Comparison of ENCODE assay signal across 13 cellular contexts in the genomic region with DNA sequence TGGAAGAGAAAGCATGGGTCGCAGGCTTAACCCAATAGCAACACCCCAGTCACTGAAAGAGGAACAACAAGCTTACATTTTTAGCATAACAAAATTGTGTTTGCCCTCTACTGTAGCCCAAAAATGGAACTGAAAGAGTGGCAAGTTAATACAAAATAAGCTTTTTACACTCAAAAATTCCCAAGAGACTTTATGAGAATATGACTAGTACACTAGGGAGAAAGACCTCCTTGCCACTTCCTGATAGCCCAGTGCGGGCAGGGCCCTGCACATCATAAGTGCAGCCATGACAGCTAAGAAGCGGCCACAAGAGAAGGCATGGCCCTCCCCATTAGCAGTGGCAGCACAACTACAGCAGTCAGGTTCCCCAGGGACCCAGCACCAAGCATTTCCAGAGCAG.
DNase-seq lines count a peak whose midpoint lies in the region; ATAC-seq and TF ChIP-seq lines count a peak whose summit lies in the region.
"Had no signal": no experiment of that assay in that cellular context is flagged by ENCODE, and none has a peak within 500 bp of the region (broad histone marks: within the 10 kb centered on the region; RNA-seq: fewer than 3 reads in every experiment).

No MANE protein-coding gene starts in this region.

- no peak overlapping the region for H3K4me3 ChIP-seq in heart left ventricle

- no peak overlapping the region for H3K27ac Mint-ChIP-seq in stimulated activated naive CD8-positive, alpha-beta T cell treated with anti-CD3 and anti-CD28 coated beads, Interleukin-15, amount 100 ng/mL, for 72 hours
- H3K27ac Mint-ChIP-seq: activated T-helper 1 cell treated with anti-CD3 and anti-CD28 coated beads, Interleukin-12 subunit alpha, Interleukin-12 subunit beta, Interleukin-2, Interleukin-4 antibody, amounts not matched to agents 30 ng/mL and 10 ng/mL and 1 ng/mL, durations not matched to agents 14 hours and 24 hours and 36 hours; naive thymus-derived CD8-positive, alpha-beta T cell had no signal

- intact Hi-C loops in posterior vena cava (cut with DNase I) (no loop called here), heart left ventricle (cut with DNase I) (no loop called here)

- peaks cover 0 to 8% (median 0%) of the 10 kb centered on the region in 12 donors for H3K9me3 ChIP-seq in heart left ventricle

- peaks cover 0 to 5% (median 0%) of the 10 kb centered on the region in 9 donors for H3K36me3 ChIP-seq in heart left ventricle

- TF ChIP-seq POLR2A in heart left ventricle (IDR thresholded peaks at IDR 0.05): no peak

- no peaks in the 10 kb centered on the region for H3K27me3 Mint-ChIP-seq in stimulated activated naive CD8-positive, alpha-beta T cell treated with anti-CD3 and anti-CD28 coated beads, Interleukin-15, amount 100 ng/mL, for 72 hours

- peaks cover 15 to 20% of the 10 kb centered on the region in 2 donors for H3K9me3 Mint-ChIP-seq in stimulated activated naive CD8-positive, alpha-beta T cell treated with anti-CD3 and anti-CD28 coated beads, Interleukin-15, amount 100 ng/mL, for 72 hours

- WGBS in heart left ventricle, 4 donors: 73 to 91% (median 86%) methylated on average over 3 of the region's 3 CpGs

- no peaks in the 10 kb centered on the region for H3K27me3 ChIP-seq in heart left ventricle

- ATAC-seq in GM19023 (IDR thresholded peaks at IDR 0.05; ENCODE audit: unreplicated experiment) (peak; percentile 87), GM21737 (IDR thresholded peaks at IDR 0.05; ENCODE audit: unreplicated experiment) (peak; percentile 99), HG03159 (IDR thresholded peaks at IDR 0.05; ENCODE audit: unreplicated experiment) (peak; percentile 87), heart left ventricle (no peak)
- ATAC-seq in stimulated activated naive CD8-positive, alpha-beta T cell treated with anti-CD3 and anti-CD28 coated beads, Interleukin-15, amount 100 ng/mL, for 72 hours: no peak
- ATAC-seq: naive thymus-derived CD8-positive, alpha-beta T cell had no signal

- no peak overlapping the region for H3K4me3 Mint-ChIP-seq in stimulated activated naive CD8-positive, alpha-beta T cell treated with anti-CD3 and anti-CD28 coated beads, Interleukin-15, amount 100 ng/mL, for 72 hours
- H3K4me3 Mint-ChIP-seq: activated T-helper 1 cell treated with anti-CD3 and anti-CD28 coated beads, Interleukin-12 subunit alpha, Interleukin-12 subunit beta, Interleukin-2, Interleukin-4 antibody, amounts not matched to agents 30 ng/mL and 10 ng/mL and 1 ng/mL, durations not matched to agents 14 hours and 24 hours and 36 hours; naive thymus-derived CD8-positive, alpha-beta T cell had no signal

- no peak for TF ChIP-seq CTCF in heart left ventricle (IDR thresholded peaks at IDR 0.05)

- DNase-seq in posterior vena cava (ENCODE audit: low spot score) (peak; percentile 42), heart left ventricle (no peak), NOMO-1 (lab: John Stamatoyannopoulos, UW; ENCODE audit: unreplicated experiment in 2 of 2) (no peak), cerebellar nuclear complex (lab: John Stamatoyannopoulos, UW) (no peak)
- no peak for DNase-seq in stimulated activated naive CD8-positive, alpha-beta T cell treated with anti-CD3 and anti-CD28 coated beads, Interleukin-15, amount 100 ng/mL, for 72 hours
- DNase-seq: IMR-90; naive thymus-derived CD8-positive, alpha-beta T cell; stimulated activated CD8-positive, alpha-beta memory T cell treated with anti-CD3 and anti-CD28 coated beads, Interleukin-4, amount 100 ng/mL, for 48 hours had no signal

- no peaks in the 10 kb centered on the region for H3K4me1 ChIP-seq in heart left ventricle

- no peak overlapping the region for H3K27ac ChIP-seq in heart left ventricle
- H3K27ac ChIP-seq: VCaP had no signal

- H3K4me1 Mint-ChIP-seq in stimulated activated naive CD8-positive, alpha-beta T cell treated with anti-CD3 and anti-CD28 coated beads, Interleukin-15, amount 100 ng/mL, for 72 hours: no peaks in the 10 kb centered on the region
- H3K4me1 Mint-ChIP-seq: naive thymus-derived CD8-positive, alpha-beta T cell had no signal

Comparison
In these comparisons a context has a peak if more than half of its experiments do, and no peak if none do; other contexts are left out.
1. ATAC-seq: peak in GM19023 (single experiment), GM21737 (single experiment) and HG03159 (single experiment); none in heart left ventricle (0 of 4) and stimulated activated naive CD8-positive, alpha-beta T cell treated with anti-CD3 and anti-CD28 coated beads, Interleukin-15, amount 100 ng/mL, for 72 hours (single experiment).